In the genomic region with DNA sequence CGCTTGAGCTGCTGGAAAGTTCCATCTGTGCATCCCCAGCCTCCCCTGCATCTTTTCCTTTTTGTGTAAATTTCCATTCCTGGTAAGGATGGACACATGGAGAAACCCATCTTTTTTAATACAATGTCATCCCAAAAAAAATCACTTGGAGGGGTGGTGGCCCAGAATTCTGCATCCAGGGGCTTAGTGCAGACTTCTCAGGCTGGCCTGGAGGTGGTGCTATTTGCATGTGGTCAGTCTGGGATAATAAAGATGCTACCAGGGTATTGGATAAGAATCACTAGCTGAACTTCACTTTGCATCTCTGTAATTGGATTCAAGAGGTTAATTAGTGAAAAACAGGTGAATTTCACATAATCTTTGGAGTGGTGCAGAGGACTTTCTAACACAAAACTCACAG, we compare ENCODE assay signal across 8 cellular contexts. TPM values are rescaled to one million over a fixed set of nuclear protein-coding genes. Genes with fewer than 3 reads are reported as not detected.
DNase-seq lines count a peak whose midpoint lies in the region; ATAC-seq and TF ChIP-seq lines count a peak whose summit lies in the region.

No MANE protein-coding gene starts in this region.

- no peaks in the 10 kb centered on the region for H3K36me3 Mint-ChIP-seq in IgD-negative memory B cell
- peaks cover 10% of the 10 kb centered on the region for H3K36me3 Mint-ChIP-seq in effector memory CD8-positive, alpha-beta T cell (ENCODE audit: insufficient read depth)
- peaks cover 10% of the 10 kb centered on the region for H3K36me3 Mint-ChIP-seq in nephron (ENCODE audit: low read depth)

- peak overlapping the region; percentile 21 to 97 (median 79) for H3K4me3 Mint-ChIP-seq in IgD-negative memory B cell
- peak overlapping the region; percentile 97 for H3K4me3 Mint-ChIP-seq in effector memory CD8-positive, alpha-beta T cell
- H3K4me3 Mint-ChIP-seq in nephron = peak overlapping the region; percentile 76 to 98 (median 97)

- no peaks in the 10 kb centered on the region for H3K27me3 Mint-ChIP-seq in IgD-negative memory B cell
- no peaks in the 10 kb centered on the region for H3K27me3 Mint-ChIP-seq in effector memory CD8-positive, alpha-beta T cell
- peaks cover 3% of the 10 kb centered on the region for H3K27me3 Mint-ChIP-seq in nephron (ENCODE audit: low read depth)

- DNase-seq in NCI-H146 (lab: John Stamatoyannopoulos, UW) = peak; percentile 48
- DNase-seq in NCI-H146 treated with DMSO at 0.1 percent for 48 hours (lab: John Stamatoyannopoulos, UW; ENCODE audit: unreplicated experiment) = no peak
- no peak for DNase-seq in effector memory CD8-positive, alpha-beta T cell
- no peak for DNase-seq in effector memory CD4-positive, alpha-beta T cell

- H3K36me3 ChIP-seq in effector memory CD4-positive, alpha-beta T cell (ENCODE audit: control insufficient read depth, insufficient read depth, low read length) = no peaks in the 10 kb centered on the region

- no peak overlapping the region for H3K27ac ChIP-seq in effector memory CD4-positive, alpha-beta T cell (ENCODE audit: insufficient read depth, low read length, poor library complexity, severe bottlenecking)

- TF ChIP-seq CTCF in nephron (IDR thresholded peaks at IDR 0.05; ENCODE audit: unreplicated experiment in 3 of 3) = peak; percentile 54 to 60 (median 59)

- ATAC-seq in SK-N-SH treated with all-trans-retinoic acid at 6 μM for 48 hours (peak; percentile 38), HG02798 (IDR thresholded peaks at IDR 0.05; ENCODE audit: poor library complexity, unreplicated experiment) (no peak)
- no peak for ATAC-seq in effector memory CD8-positive, alpha-beta T cell (replicated peaks)

- H3K9me3 Mint-ChIP-seq in IgD-negative memory B cell (no peaks in the 10 kb centered on the region), nephron (peaks cover 6% of the 10 kb centered on the region)
- H3K9me3 Mint-ChIP-seq in effector memory CD8-positive, alpha-beta T cell = no peaks in the 10 kb centered on the region

- H3K4me1 ChIP-seq in effector memory CD4-positive, alpha-beta T cell (ENCODE audit: control insufficient read depth, insufficient read depth, low read length, poor library complexity, severe bottlenecking) = peaks cover 23% of the 10 kb centered on the region

- no peak overlapping the region for H3K4me3 ChIP-seq in effector memory CD4-positive, alpha-beta T cell (ENCODE audit: insufficient read depth, low read depth, low read length, poor library complexity, severe bottlenecking)

- peaks cover 27 to 32% (median 30%) of the 10 kb centered on the region in 3 donors for H3K4me1 Mint-ChIP-seq in IgD-negative memory B cell
- peaks cover 30 to 51% of the 10 kb centered on the region in 2 donors for H3K4me1 Mint-ChIP-seq in effector memory CD8-positive, alpha-beta T cell (ENCODE audit: low read depth in 2 of 2)
- H3K4me1 Mint-ChIP-seq in nephron = peaks cover 19% of the 10 kb centered on the region

- H3K9me3 ChIP-seq in effector memory CD4-positive, alpha-beta T cell (ENCODE audit: control insufficient read depth, low read length) = no peaks in the 10 kb centered on the region

- H3K27ac Mint-ChIP-seq in IgD-negative memory B cell (peak overlapping the region in 2 of 3 donors; percentile 85 to 93), nephron (no peak overlapping the region)
- H3K27ac Mint-ChIP-seq in effector memory CD8-positive, alpha-beta T cell = peak overlapping the region; percentile 69 to 78

- no peaks in the 10 kb centered on the region for H3K27me3 ChIP-seq in effector memory CD4-positive, alpha-beta T cell (replicated peaks; ENCODE audit: control insufficient read depth, insufficient read depth, low read length, poor library complexity, severe bottlenecking)

TF ChIP-seq in SK-N-SH treated with all-trans-retinoic acid at 6 μM for 48 hours, 23 proteins besides CTCF, POLR2A, EP300 and RAD21:
- TF ChIP-seq, protein P1, sequence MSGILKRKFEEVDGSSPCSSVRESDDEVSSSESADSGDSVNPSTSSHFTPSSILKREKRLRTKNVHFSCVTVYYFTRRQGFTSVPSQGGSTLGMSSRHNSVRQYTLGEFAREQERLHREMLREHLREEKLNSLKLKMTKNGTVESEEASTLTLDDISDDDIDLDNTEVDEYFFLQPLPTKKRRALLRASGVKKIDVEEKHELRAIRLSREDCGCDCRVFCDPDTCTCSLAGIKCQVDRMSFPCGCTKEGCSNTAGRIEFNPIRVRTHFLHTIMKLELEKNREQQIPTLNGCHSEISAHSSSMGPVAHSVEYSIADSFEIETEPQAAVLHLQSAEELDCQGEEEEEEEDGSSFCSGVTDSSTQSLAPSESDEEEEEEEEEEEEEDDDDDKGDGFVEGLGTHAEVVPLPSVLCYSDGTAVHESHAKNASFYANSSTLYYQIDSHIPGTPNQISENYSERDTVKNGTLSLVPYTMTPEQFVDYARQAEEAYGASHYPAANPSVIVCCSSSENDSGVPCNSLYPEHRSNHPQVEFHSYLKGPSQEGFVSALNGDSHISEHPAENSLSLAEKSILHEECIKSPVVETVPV (CRISPR knock-in tag; IDR thresholded peaks at IDR 0.05) = no peak
- TF ChIP-seq CSDC2 (CRISPR knock-in tag; IDR thresholded peaks at IDR 0.05) = no peak
- no peak for TF ChIP-seq RARB (CRISPR knock-in tag; IDR thresholded peaks at IDR 0.05)
- TF ChIP-seq ISL1 (CRISPR knock-in tag; IDR thresholded peaks at IDR 0.05) = no peak
- no peak for TF ChIP-seq OSR1 (CRISPR knock-in tag; IDR thresholded peaks at IDR 0.05)
- TF ChIP-seq TCF4 (CRISPR knock-in tag; IDR thresholded peaks at IDR 0.05; ENCODE audit: borderline replicate concordance) = no peak
- TF ChIP-seq, protein P2, sequence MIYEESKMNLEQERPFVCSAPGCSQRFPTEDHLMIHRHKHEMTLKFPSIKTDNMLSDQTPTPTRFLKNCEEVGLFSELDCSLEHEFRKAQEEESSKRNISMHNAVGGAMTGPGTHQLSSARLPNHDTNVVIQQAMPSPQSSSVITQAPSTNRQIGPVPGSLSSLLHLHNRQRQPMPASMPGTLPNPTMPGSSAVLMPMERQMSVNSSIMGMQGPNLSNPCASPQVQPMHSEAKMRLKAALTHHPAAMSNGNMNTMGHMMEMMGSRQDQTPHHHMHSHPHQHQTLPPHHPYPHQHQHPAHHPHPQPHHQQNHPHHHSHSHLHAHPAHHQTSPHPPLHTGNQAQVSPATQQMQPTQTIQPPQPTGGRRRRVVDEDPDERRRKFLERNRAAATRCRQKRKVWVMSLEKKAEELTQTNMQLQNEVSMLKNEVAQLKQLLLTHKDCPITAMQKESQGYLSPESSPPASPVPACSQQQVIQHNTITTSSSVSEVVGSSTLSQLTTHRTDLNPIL (CRISPR knock-in tag; IDR thresholded peaks at IDR 0.05; ENCODE audit: low read depth) = no peak

RNA-seq across cellular contexts. Expression of gene ZSCAN2, which starts 1.8 kb away (rescaled TPM):
- polyA plus RNA-seq in IgD-negative memory B cell = 13.1 TPM

RNA-seq across cellular contexts. Expression of gene WDR73, which starts 55.1 kb away (rescaled TPM):
- polyA plus RNA-seq in IgD-negative memory B cell = 16.4 TPM

RNA-seq across cellular contexts. Expression of gene NMB, which starts 59.0 kb away (rescaled TPM):
- 5.1 TPM for polyA plus RNA-seq in IgD-negative memory B cell

Comparison
In these comparisons a context has a peak if more than half of its experiments do, and no peak if none do; other contexts are left out.
1. H3K27ac Mint-ChIP-seq: peak in IgD-negative memory B cell (2 of 3) and effector memory CD8-positive, alpha-beta T cell (2 of 2); none in nephron (0 of 3).
2. Peak in every context shown above with its lines, with median percentiles within 50 percentile points of each other: H3K4me3 Mint-ChIP-seq.